Comparison of ENCODE assay signal across 8 cellular contexts in genomic region chr1:182143154-182143657, GRCh38.
DNase-seq lines count a peak whose midpoint lies in the region; TF ChIP-seq lines count a peak whose summit lies in the region.

No MANE protein-coding gene starts in this region.

- H3K36me3 ChIP-seq in adipocyte (ENCODE audit: control insufficient read depth, insufficient read depth, low read length, severe bottlenecking) (no peaks in the 10 kb centered on the region), cardiac muscle cell (no peaks in the 10 kb centered on the region), thyroid gland (no peaks in the 10 kb centered on the region)

- H3K4me3 ChIP-seq in adipocyte (ENCODE audit: low read length) (no peak overlapping the region), cardiac muscle cell (no peak overlapping the region), thyroid gland (replicated peaks in 1 of 3) (no peak overlapping the region)

- DNase-seq in NK-92 treated with Interleukin-12 subunit alpha and Interleukin-12 subunit beta, amount 100 ng/mL, for 24 hours (lab: John Stamatoyannopoulos, UW): peak; percentile 85
- DNase-seq in NK-92 (lab: John Stamatoyannopoulos, UW; ENCODE audit: unreplicated experiment) (no peak), NCI-H1417 treated with DMSO at 0.1 percent for 48 hours (lab: John Stamatoyannopoulos, UW) (peak; percentile 59), T follicular helper cell (ENCODE audit: low read depth) (peak; percentile 72), adipocyte (ENCODE audit: low read depth) (peak; percentile 97), cardiac muscle cell (ENCODE audit: low read depth in 1 of 2, low spot score in 1 of 2) (peak; percentile 89 to 93), pons (ENCODE audit: low spot score) (peak; percentile 95), thyroid gland (peak; percentile 93 to 98)

- H3K27ac ChIP-seq in cardiac muscle cell: no peak overlapping the region
- peak overlapping the region; percentile 94 to 100 (median 95) for H3K27ac ChIP-seq in thyroid gland

- H3K4me1 ChIP-seq in adipocyte (ENCODE audit: control insufficient read depth, insufficient read depth, low read length): peaks cover 44% of the 10 kb centered on the region
- no peaks in the 10 kb centered on the region for H3K4me1 ChIP-seq in cardiac muscle cell (ENCODE audit: low read depth)
- peaks cover 26 to 54% of the 10 kb centered on the region in 2 donors for H3K4me1 ChIP-seq in thyroid gland

- 19% methylated on average over 11 of the region's 11 CpGs for WGBS in thyroid gland, 2 donors

- TF ChIP-seq CTCF in cardiac muscle cell (IDR thresholded peaks at IDR 0.05; ENCODE audit: low read depth, low read length): peak; percentile 97
- TF ChIP-seq CTCF in thyroid gland (IDR thresholded peaks at IDR 0.05): peak; percentile 90 to 98 (median 95)

- H3K27me3 ChIP-seq in adipocyte (replicated peaks; ENCODE audit: control insufficient read depth, insufficient read depth, low read length) (no peaks in the 10 kb centered on the region), cardiac muscle cell (no peaks in the 10 kb centered on the region), thyroid gland (no peaks in the 10 kb centered on the region)

- intact Hi-C loops in thyroid gland (cut with DNase I): loop anchor here (5.0 kb wide), 2 partner anchors 56 to 254 kb away; no protein-coding TSS in a partner anchor

- H3K9ac ChIP-seq in adipocyte (ENCODE audit: low read length): peak overlapping the region; percentile 89

- H3K9me3 ChIP-seq in adipocyte (ENCODE audit: control insufficient read depth, low read length) (no peaks in the 10 kb centered on the region), cardiac muscle cell (ENCODE audit: low read depth) (no peaks in the 10 kb centered on the region), thyroid gland (no peaks in the 10 kb centered on the region)

- TF ChIP-seq POLR2A in thyroid gland (IDR thresholded peaks at IDR 0.05): no peak
